ENCODE assay signal across 8 cellular contexts in the genomic region with DNA sequence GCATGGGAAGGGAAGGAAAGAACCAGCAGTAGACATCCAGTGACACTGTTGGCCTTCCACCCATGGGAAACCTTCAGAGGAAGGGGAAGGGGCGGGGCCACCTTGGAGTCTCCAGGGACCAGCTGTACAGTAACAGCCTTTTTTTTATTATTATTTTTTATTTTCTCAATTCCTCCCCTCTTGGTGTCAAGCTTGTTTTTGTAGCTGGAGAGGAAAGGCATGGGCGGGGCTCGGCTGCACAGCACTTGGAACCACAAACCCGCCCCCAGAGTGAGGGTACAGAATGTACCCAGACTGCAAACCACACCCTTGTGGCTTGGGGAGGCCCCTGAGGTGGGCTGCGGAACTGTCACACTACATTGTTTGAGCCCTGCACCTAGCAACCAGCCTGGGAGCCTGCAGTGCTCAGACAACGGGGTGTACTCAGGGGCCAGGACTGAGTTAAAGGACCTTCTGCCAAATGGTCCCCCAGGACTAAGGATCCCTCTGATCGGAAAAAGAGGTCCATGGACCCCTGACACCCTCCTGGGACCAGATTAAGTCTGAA. TPM values are rescaled to one million over a fixed set of nuclear protein-coding genes. Genes with fewer than 3 reads are reported as not detected.
DNase-seq lines count a peak whose midpoint lies in the region; ATAC-seq and TF ChIP-seq lines count a peak whose summit lies in the region.

No MANE protein-coding gene starts in this region.

- H3K4me1 ChIP-seq in CD8-positive, alpha-beta memory T cell (ENCODE audit: insufficient read depth, low read length): peaks cover 55% of the 10 kb centered on the region
- peaks cover 74% of the 10 kb centered on the region for H3K4me1 ChIP-seq in KMS-11 (ENCODE audit: low read depth, poor library complexity, severe bottlenecking)
- peaks cover 10 to 56% (median 40%) of the 10 kb centered on the region in 4 donors for H3K4me1 ChIP-seq in stomach

- no peaks in the 10 kb centered on the region for H3K27me3 ChIP-seq in CD8-positive, alpha-beta memory T cell (ENCODE audit: insufficient read depth, low read length, poor library complexity, severe bottlenecking)
- H3K27me3 ChIP-seq in KMS-11 (ENCODE audit: insufficient read depth, low read depth) (no peaks in the 10 kb centered on the region), stomach (peaks cover 0 to 15% (median 0%) of the 10 kb centered on the region in 3 donors)

- peak; percentile 83 for TF ChIP-seq EP300 in stomach (IDR thresholded peaks at IDR 0.05)

- 10 to 30% (median 23%) methylated on average over 5 to 7 of the region's 7 CpGs for WGBS in stomach, 5 donors

- peak; percentile 88 for ATAC-seq in GM21529 (IDR thresholded peaks at IDR 0.05; ENCODE audit: unreplicated experiment)
- ATAC-seq in activated CD4-positive, alpha-beta T cell treated with anti-CD3 and anti-CD28 coated beads for 36 hours: peak; percentile 78
- peak; percentile 71 to 89 (median 87) for ATAC-seq in natural killer cell

- no peaks in the 10 kb centered on the region for H3K9me3 ChIP-seq in CD8-positive, alpha-beta memory T cell (ENCODE audit: low read length)
- H3K9me3 ChIP-seq in stomach: no peaks in the 10 kb centered on the region

- H3K36me3 Mint-ChIP-seq in CD8-positive, alpha-beta memory T cell: peaks cover 0 to 5% (median 0%) of the 10 kb centered on the region in 3 donors
- peaks cover 3% of the 10 kb centered on the region for H3K36me3 Mint-ChIP-seq in activated CD4-positive, alpha-beta T cell treated with anti-CD3 and anti-CD28 coated beads for 36 hours (ENCODE audit: low read depth)
- H3K36me3 Mint-ChIP-seq in natural killer cell: no peaks in the 10 kb centered on the region

- H4K20me1 ChIP-seq in KMS-11 (ENCODE audit: insufficient read depth): no peaks in the 10 kb centered on the region

- intact Hi-C loops in activated CD4-positive, alpha-beta T cell treated with anti-CD3 and anti-CD28 coated beads for 36 hours (cut with DNase I, micrococcal nuclease): loop anchor here (1.0 kb wide), 9 partner anchors 37 to 220 kb away; a partner anchor contains a TSS
- intact Hi-C loops in natural killer cell (cut with micrococcal nuclease): loop anchor here (1.0 kb wide), 3 partner anchors 37 to 68 kb away; no protein-coding TSS in a partner anchor
- intact Hi-C loops in stomach (cut with DNase I; ENCODE audit: low total_unique reads): no loop called here

- peak; percentile 78 to 99 (median 97) for DNase-seq in CD8-positive, alpha-beta memory T cell
- peak; percentile 92 for DNase-seq in activated CD4-positive, alpha-beta T cell treated with anti-CD3 and anti-CD28 coated beads for 36 hours
- DNase-seq in natural killer cell: peak; percentile 85
- peak; percentile 87 for DNase-seq in stomach
- no peak for DNase-seq in HuH-7 (ENCODE audit: low spot score)

- peak overlapping the region; percentile 99 to 100 (median 100) for H3K27ac Mint-ChIP-seq in CD8-positive, alpha-beta memory T cell
- H3K27ac Mint-ChIP-seq in activated CD4-positive, alpha-beta T cell treated with anti-CD3 and anti-CD28 coated beads for 36 hours: peak overlapping the region; percentile 85
- H3K27ac Mint-ChIP-seq in natural killer cell: peak overlapping the region; percentile 90 to 95

- peak overlapping the region; percentile 82 to 87 (median 84) for H3K4me3 Mint-ChIP-seq in CD8-positive, alpha-beta memory T cell
- H3K4me3 Mint-ChIP-seq in activated CD4-positive, alpha-beta T cell treated with anti-CD3 and anti-CD28 coated beads for 36 hours: peak overlapping the region; percentile 86
- peak overlapping the region; percentile 81 for H3K4me3 Mint-ChIP-seq in natural killer cell

- H3K27me3 Mint-ChIP-seq in CD8-positive, alpha-beta memory T cell: peaks cover 0 to 15% of the 10 kb centered on the region in 2 donors
- H3K27me3 Mint-ChIP-seq in activated CD4-positive, alpha-beta T cell treated with anti-CD3 and anti-CD28 coated beads for 36 hours: no peaks in the 10 kb centered on the region
- H3K27me3 Mint-ChIP-seq in natural killer cell (ENCODE audit: low read depth in 2 of 2): peaks cover 0 to 22% of the 10 kb centered on the region in 2 donors

- peak overlapping the region; percentile 99 for H3K27ac ChIP-seq in CD8-positive, alpha-beta memory T cell (ENCODE audit: low read depth, low read length)
- peak overlapping the region; percentile 99 for H3K27ac ChIP-seq in KMS-11
- peak overlapping the region; percentile 0 for H3K27ac ChIP-seq in cingulate gyrus (ENCODE audit: low read depth, low read length)
- H3K27ac ChIP-seq in stomach: peak overlapping the region; percentile 82 to 93 (median 93)

- H3K9ac ChIP-seq in KMS-11: peak overlapping the region; percentile 99

- H3K79me2 ChIP-seq in KMS-11 (ENCODE audit: insufficient read depth, low read depth): peaks cover 13% of the 10 kb centered on the region; the same call in 1 of the 2 replicates

- peak overlapping the region; percentile 66 for H3K4me3 ChIP-seq in CD8-positive, alpha-beta memory T cell (ENCODE audit: low read length)
- no peak overlapping the region for H3K4me3 ChIP-seq in KMS-11 (IDR thresholded peaks at IDR 0.05; ENCODE audit: insufficient read depth, low read depth, low read length)
- peak overlapping the region in 2 of 4 donors; percentile 15 to 17 for H3K4me3 ChIP-seq in stomach

- H3K4me2 ChIP-seq in KMS-11: peak overlapping the region; percentile 93

- H3K9me3 Mint-ChIP-seq in CD8-positive, alpha-beta memory T cell: peaks cover 0 to 2% (median 0%) of the 10 kb centered on the region in 5 donors
- H3K9me3 Mint-ChIP-seq in activated CD4-positive, alpha-beta T cell treated with anti-CD3 and anti-CD28 coated beads for 36 hours (ENCODE audit: low read depth): no peaks in the 10 kb centered on the region
- H3K9me3 Mint-ChIP-seq in natural killer cell: no peaks in the 10 kb centered on the region

- H2AFZ ChIP-seq in KMS-11 (ENCODE audit: low read depth): no peak overlapping the region

- CTCF ChIA-PET in CD8-positive, alpha-beta memory T cell (lab: Charles Lee): interaction anchor here (0.7 to 10.9 kb wide), 11 partner anchors 11 to 224 kb away, joined by 3 to 300 read pairs (median 6); a partner anchor contains a TSS
- CTCF ChIA-PET in activated CD4-positive, alpha-beta T cell treated with anti-CD3 and anti-CD28 coated beads for 36 hours (lab: Charles Lee): interaction anchor here (0.6 to 7.9 kb wide), 11 partner anchors 14 to 692 kb away, joined by 3 to 191 read pairs (median 4); a partner anchor contains a TSS

- no peaks in the 10 kb centered on the region for H3K36me3 ChIP-seq in CD8-positive, alpha-beta memory T cell (ENCODE audit: insufficient read depth, low read length)
- H3K36me3 ChIP-seq in KMS-11 (ENCODE audit: insufficient read depth) (no peaks in the 10 kb centered on the region), stomach (no peaks in the 10 kb centered on the region)

- POLR2A ChIA-PET in CD8-positive, alpha-beta memory T cell (lab: Charles Lee): interaction anchor here (0.6 to 9.4 kb wide), 7 partner anchors 29 to 223 kb away, joined by 3 to 330 read pairs (median 9); a partner anchor contains a TSS
- POLR2A ChIA-PET in activated CD4-positive, alpha-beta T cell treated with anti-CD3 and anti-CD28 coated beads for 36 hours (lab: Charles Lee): interaction anchor here (1.0 to 7.7 kb wide), 3 partner anchors 40 to 103 kb away, joined by 3 to 144 read pairs (median 20); a partner anchor contains a TSS

- peaks cover 58 to 73% (median 70%) of the 10 kb centered on the region in 3 donors for H3K4me1 Mint-ChIP-seq in CD8-positive, alpha-beta memory T cell
- peaks cover 51% of the 10 kb centered on the region for H3K4me1 Mint-ChIP-seq in activated CD4-positive, alpha-beta T cell treated with anti-CD3 and anti-CD28 coated beads for 36 hours
- peaks cover 29 to 43% of the 10 kb centered on the region in 2 donors for H3K4me1 Mint-ChIP-seq in natural killer cell

- no peak for TF ChIP-seq POLR2A in stomach (IDR thresholded peaks at IDR 0.05)

- TF ChIP-seq CTCF in KMS-11 (conservative IDR thresholded peaks at IDR 0.05; ENCODE audit: low read depth, low read length) (no peak), natural killer cell (IDR thresholded peaks at IDR 0.05) (no peak), stomach (IDR thresholded peaks at IDR 0.05) (peak in 1 of 7 experiments; percentile 14)

RNA-seq across cellular contexts. Expression of a gene that starts 45.7 kb away (rescaled TPM):
- 100 to 1,000 TPM; 110 to 113 TPM for total RNA-seq in CD8-positive, alpha-beta memory T cell
- 49.7 TPM for polyA plus RNA-seq in CD8-positive, alpha-beta memory T cell
- 100 to 1,000 TPM; 112 to 141 TPM for total RNA-seq in activated CD4-positive, alpha-beta T cell treated with anti-CD3 and anti-CD28 coated beads for 36 hours
- total RNA-seq in natural killer cell (10 to 100 TPM; 43.7 to 51.5 (median 49.3) TPM), stomach (10 to 100 TPM in 4 of 5 donors, 1 to 10 TPM in 1; 1.2 to 46.4 (median 20.4) TPM)
- 10 to 100 TPM; 10.3 to 19.9 (median 18.6) TPM for polyA plus RNA-seq in stomach

Comparison
In these comparisons a context has a peak if more than half of its experiments do, and no peak if none do; other contexts are left out.
1. H3K27ac ChIP-seq: peak in every context shown above with its lines; median percentile 99 in CD8-positive, alpha-beta memory T cell; 99 in KMS-11; 93 in stomach; 0 in cingulate gyrus.